Comparison of ENCODE assay signal across 9 cellular contexts in genomic region chr17:78665952-78666920, GRCh38.
DNase-seq lines count a peak whose midpoint lies in the region; ATAC-seq and TF ChIP-seq lines count a peak whose summit lies in the region.
"Had no signal": no experiment of that assay in that cellular context is flagged by ENCODE, and none has a peak within 500 bp of the region (broad histone marks: within the 10 kb centered on the region; RNA-seq: fewer than 3 reads in every experiment).

No MANE protein-coding gene starts in this region.

- TF ChIP-seq CTCF in RWPE1 (conservative IDR thresholded peaks at IDR 0.05; ENCODE audit: low read depth), result no peak
- no peak for TF ChIP-seq CTCF in ascending aorta (IDR thresholded peaks at IDR 0.05)
- TF ChIP-seq CTCF in H9 (conservative IDR thresholded peaks at IDR 0.05), result no peak

- peak overlapping the region in 1 of 10 experiments; percentile 26; a peak in 1 of 20 replicates for H3K4me3 ChIP-seq in BLaER1 treated with 17β-estradiol and CSF1 and Interleukin-3, amounts not matched to agents 10 nM and 100 nM
- no peak overlapping the region for H3K4me3 ChIP-seq in ascending aorta
- H3K4me3 ChIP-seq: SK-N-MC had no signal

- H3K27ac Mint-ChIP-seq in stimulated activated memory B cell treated with anti-CD40 and anti-IgM and Interleukin-4, amounts not matched to agents 10 μg/mL and 1 μg/mL and 100 μg/mL, for 72 hours, result peak overlapping the region; percentile 60
- no peak overlapping the region; a peak in 1 of 7 replicates for H3K27ac Mint-ChIP-seq in H9

- no peaks in the 10 kb centered on the region for H3K27me3 Mint-ChIP-seq in stimulated activated memory B cell treated with anti-CD40 and anti-IgM and Interleukin-4, amounts not matched to agents 10 μg/mL and 1 μg/mL and 100 μg/mL, for 72 hours
- H3K27me3 Mint-ChIP-seq in H9 (ENCODE audit: low read depth), result no peaks in the 10 kb centered on the region; the same call in 1 of the 2 replicates

- H3K9ac ChIP-seq in BLaER1 treated with 17β-estradiol and CSF1 and Interleukin-3, amounts not matched to agents 10 nM and 100 nM, result peak overlapping the region; percentile 19 to 68 (median 51); a peak in 20 of 22 replicates
- H3K9ac ChIP-seq in H9 (ENCODE audit: extremely low read depth, insufficient read length, low read length), result no peak overlapping the region

- intact Hi-C loops in ascending aorta (cut with DNase I), result no loop called here

- peaks cover 0 to 4% (median 2%) of the 10 kb centered on the region in 11 experiments; a peak in 5 of 22 replicates for H3K9me3 ChIP-seq in BLaER1 treated with 17β-estradiol and CSF1 and Interleukin-3, amounts not matched to agents 10 nM and 100 nM (replicated peaks in 1 of 11)
- H3K9me3 ChIP-seq in ascending aorta, result no peaks in the 10 kb centered on the region
- no peaks in the 10 kb centered on the region for H3K9me3 ChIP-seq in H9 (ENCODE audit: control insufficient read depth, low read depth, low read length)

- no peak overlapping the region for H3K23ac ChIP-seq in H9 (ENCODE audit: insufficient read length, low read depth, low read length)

- H3K36me3 Mint-ChIP-seq in stimulated activated memory B cell treated with anti-CD40 and anti-IgM and Interleukin-4, amounts not matched to agents 10 μg/mL and 1 μg/mL and 100 μg/mL, for 72 hours, result peaks cover 47% of the 10 kb centered on the region
- no peaks in the 10 kb centered on the region; a peak in 1 of 7 replicates for H3K36me3 Mint-ChIP-seq in H9 (ENCODE audit: insufficient read depth in 1 of 3, low read depth in 3 of 3)

- peak overlapping the region; percentile 63 to 90 (median 77) for H3K27ac ChIP-seq in BLaER1 treated with 17β-estradiol and CSF1 and Interleukin-3, amounts not matched to agents 10 nM and 100 nM
- peak overlapping the region; percentile 19 for H3K27ac ChIP-seq in RWPE1
- H3K27ac ChIP-seq in ascending aorta, result peak overlapping the region; percentile 17 to 38
- H3K27ac ChIP-seq in H9 (ENCODE audit: insufficient read length, low read depth, low read length), result no peak overlapping the region
- H3K27ac ChIP-seq: SK-N-MC had no signal

- H3K4ac ChIP-seq in H9 (ENCODE audit: low read depth, low read length), result no peak overlapping the region

- H3K79me2 ChIP-seq in H9 (ENCODE audit: insufficient read depth, low read length), result no peaks in the 10 kb centered on the region

- CTCF ChIA-PET in RWPE1 (lab: Yijun Ruan, JAX), result interaction anchor here (0.6 kb wide), 1 partner anchor 152 kb away, joined by 4 read pairs; no protein-coding TSS in a partner anchor

- H3T11ph ChIP-seq in H9 (ENCODE audit: low read length), result no peak overlapping the region

- ATAC-seq in stimulated activated memory B cell treated with anti-CD40 and anti-IgM and Interleukin-4, amounts not matched to agents 10 μg/mL and 1 μg/mL and 100 μg/mL, for 72 hours, result peak; percentile 49
- no peak for ATAC-seq in GM21786 (IDR thresholded peaks at IDR 0.05; ENCODE audit: unreplicated experiment)

- H4K5ac ChIP-seq in H9 (ENCODE audit: insufficient read length, low read depth, low read length), result no peak overlapping the region

- H3K27me3 ChIP-seq in BLaER1 treated with 17β-estradiol and CSF1 and Interleukin-3, amounts not matched to agents 10 nM and 100 nM, result no peaks in the 10 kb centered on the region
- no peaks in the 10 kb centered on the region for H3K27me3 ChIP-seq in ascending aorta
- H3K27me3 ChIP-seq in H9 (ENCODE audit: insufficient read depth, low read length), result no peaks in the 10 kb centered on the region

- H4K8ac ChIP-seq in H9 (replicated peaks; ENCODE audit: insufficient read length, low read depth, low read length), result no peak overlapping the region

- H3K36me3 ChIP-seq in BLaER1 treated with 17β-estradiol and CSF1 and Interleukin-3, amounts not matched to agents 10 nM and 100 nM, result peaks cover 0 to 30% (median 12%) of the 10 kb centered on the region in 11 experiments; a peak in 10 of 22 replicates
- H3K36me3 ChIP-seq in ascending aorta, result no peaks in the 10 kb centered on the region

- no peak overlapping the region for H2AFZ ChIP-seq in H9 (ENCODE audit: low read length)

- POLR2A ChIA-PET in RWPE1 (lab: Yijun Ruan, JAX; ENCODE audit: low non-redundant PET), result no interaction called here

- H3K18ac ChIP-seq in H9 (ENCODE audit: insufficient read length, low read depth, low read length), result no peak overlapping the region

- peaks cover 36% of the 10 kb centered on the region for H3K4me1 Mint-ChIP-seq in stimulated activated memory B cell treated with anti-CD40 and anti-IgM and Interleukin-4, amounts not matched to agents 10 μg/mL and 1 μg/mL and 100 μg/mL, for 72 hours
- H3K4me1 Mint-ChIP-seq in H9, result peaks cover 10 to 14% of the 10 kb centered on the region in 2 experiments

- H3K23me2 ChIP-seq in H9 (ENCODE audit: insufficient read length, low read depth, low read length, poor library complexity, severe bottlenecking), result no peaks in the 10 kb centered on the region

- H3K4me3 Mint-ChIP-seq in stimulated activated memory B cell treated with anti-CD40 and anti-IgM and Interleukin-4, amounts not matched to agents 10 μg/mL and 1 μg/mL and 100 μg/mL, for 72 hours, result no peak overlapping the region
- no peak overlapping the region for H3K4me3 Mint-ChIP-seq in H9

- H4K20me1 ChIP-seq in BLaER1 treated with 17β-estradiol and CSF1 and Interleukin-3, amounts not matched to agents 10 nM and 100 nM, result peaks cover 0 to 5% (median 0%) of the 10 kb centered on the region in 11 experiments; a peak in 2 of 22 replicates
- H4K20me1 ChIP-seq in H9 (ENCODE audit: control insufficient read depth, insufficient read depth, insufficient read length), result no peaks in the 10 kb centered on the region

- no peak overlapping the region for H4K91ac ChIP-seq in H9 (ENCODE audit: insufficient read length, low read depth, low read length)

- DNase-seq in RWPE1 (ENCODE audit: low spot score), result no peak
- no peak for DNase-seq in ascending aorta (ENCODE audit: low spot score in 2 of 2)
- DNase-seq in lung microvascular endothelial cell (ENCODE audit: low read depth in 2 of 2), result peak; percentile 75 to 89
- DNase-seq in NCI-H69 (lab: John Stamatoyannopoulos, UW), result no peak
- no peak for DNase-seq in H9

- H2BK20ac ChIP-seq in H9 (ENCODE audit: low read depth, low read length, poor library complexity, severe bottlenecking), result no peak overlapping the region

- no peaks in the 10 kb centered on the region for H3K9me3 Mint-ChIP-seq in stimulated activated memory B cell treated with anti-CD40 and anti-IgM and Interleukin-4, amounts not matched to agents 10 μg/mL and 1 μg/mL and 100 μg/mL, for 72 hours
- H3K9me3 Mint-ChIP-seq in H9, result peaks cover 0 to 3% of the 10 kb centered on the region in 2 experiments; a peak in 1 of 5 replicates

- H2BK15ac ChIP-seq in H9 (ENCODE audit: low read depth, low read length), result no peak overlapping the region

- peaks cover 24 to 67% (median 34%) of the 10 kb centered on the region in 10 experiments for H3K4me1 ChIP-seq in BLaER1 treated with 17β-estradiol and CSF1 and Interleukin-3, amounts not matched to agents 10 nM and 100 nM
- H3K4me1 ChIP-seq in ascending aorta, result no peaks in the 10 kb centered on the region
- no peaks in the 10 kb centered on the region for H3K4me1 ChIP-seq in H9 (ENCODE audit: insufficient read depth, low read length)

- WGBS in H9 (ENCODE audit: extremely low coverage, insufficient read length, low lambda C conversion rate), result no CpG with 5 or more reads among the region's 19 CpGs

- no peak overlapping the region; the same call in 1 of the 2 replicates for H3K14ac ChIP-seq in H9 (ENCODE audit: insufficient read depth, low read length)

- H2BK12ac ChIP-seq in H9 (ENCODE audit: insufficient read length, low read depth, low read length), result no peak overlapping the region

- peak overlapping the region; percentile 60 to 97 (median 83) for H3K4me2 ChIP-seq in BLaER1 treated with 17β-estradiol and CSF1 and Interleukin-3, amounts not matched to agents 10 nM and 100 nM
- H3K4me2 ChIP-seq in H9 (ENCODE audit: insufficient read depth, insufficient read length, low read length), result no peak overlapping the region

- no peak overlapping the region for H2BK5ac ChIP-seq in H9 (ENCODE audit: insufficient read length, low read length)

- H3K56ac ChIP-seq in H9 (ENCODE audit: insufficient read length, low read depth, low read length), result no peak overlapping the region

- H3K79me1 ChIP-seq in H9 (ENCODE audit: insufficient read depth, low read depth, low read length, poor library complexity, severe bottlenecking), result no peaks in the 10 kb centered on the region

- no peak overlapping the region for H2BK120ac ChIP-seq in H9 (ENCODE audit: low read depth, low read length, poor library complexity, severe bottlenecking)

- H2AK5ac ChIP-seq in H9 (ENCODE audit: insufficient read length, low read length), result no peak overlapping the region

Comparison
In these comparisons a context has a peak if more than half of its experiments do, and no peak if none do; other contexts are left out.
1. DNase-seq: peak in lung microvascular endothelial cell (2 of 2); none in RWPE1 (single experiment), ascending aorta (0 of 2), NCI-H69 (single experiment) and H9 (single experiment).